In genomic region chr6:111552241-111552744, GRCh38 we compare ENCODE assay signal across 9 cellular contexts. TPM values are rescaled to one million over a fixed set of nuclear protein-coding genes. Genes with fewer than 3 reads are reported as not detected.
DNase-seq lines count a peak whose midpoint lies in the region; ATAC-seq, FAIRE-seq and TF ChIP-seq lines count a peak whose summit lies in the region.
"Had no signal": no experiment of that assay in that cellular context is flagged by ENCODE, and none has a peak within 500 bp of the region (broad histone marks: within the 10 kb centered on the region; RNA-seq: fewer than 3 reads in every experiment).

No MANE protein-coding gene starts in this region.

- POLR2A ChIA-PET in HepG2 (lab: Yijun Ruan, JAX): no interaction called here
- POLR2A ChIA-PET in naive thymus-derived CD8-positive, alpha-beta T cell (lab: Charles Lee): no interaction called here

- H3K4me3 Mint-ChIP-seq in naive thymus-derived CD8-positive, alpha-beta T cell: no peak overlapping the region
- H3K4me3 Mint-ChIP-seq in effector memory CD8-positive, alpha-beta T cell: no peak overlapping the region
- H3K4me3 Mint-ChIP-seq: memory B cell had no signal

- no peak overlapping the region for H3K27ac Mint-ChIP-seq in naive thymus-derived CD8-positive, alpha-beta T cell
- H3K27ac Mint-ChIP-seq in effector memory CD8-positive, alpha-beta T cell: peak overlapping the region in 1 of 2 donors; percentile 11
- H3K27ac Mint-ChIP-seq: memory B cell had no signal

- intact Hi-C loops in colonic mucosa (cut with DNase I) (no loop called here), HepG2 (cut with micrococcal nuclease; ENCODE audit: unreplicated experiment) (no loop called here)

- TF ChIP-seq POLR2A in HepG2 (IDR thresholded peaks at IDR 0.05; ENCODE audit: insufficient read depth in 1 of 2, low read depth in 2 of 2, low read length in 2 of 2): no peak

- no peak for TF ChIP-seq CTCF in DND-41 (IDR thresholded peaks at IDR 0.05; ENCODE audit: borderline replicate concordance, extremely low read depth, low read length, poor library complexity, severe bottlenecking)
- no peak for TF ChIP-seq CTCF in colonic mucosa (IDR thresholded peaks at IDR 0.05)
- no peak for TF ChIP-seq CTCF in HepG2 (CRISPR knock-in tag; IDR thresholded peaks at IDR 0.05)

- H2AFZ ChIP-seq in DND-41 (ENCODE audit: low read depth, low read length) (no peak overlapping the region), HepG2 (ENCODE audit: low read length) (no peak overlapping the region)

- H3K4me3 ChIP-seq in DND-41 (ENCODE audit: low read depth in 1 of 2, low read length in 2 of 2): no peak overlapping the region
- H3K4me3 ChIP-seq in colonic mucosa: no peak overlapping the region
- H3K4me3 ChIP-seq in HepG2 (replicated peaks in 1 of 3; ENCODE audit: insufficient read depth in 1 of 3, low read depth in 2 of 3, low read length in 3 of 3): no peak overlapping the region
- H3K4me3 ChIP-seq in thymus (ENCODE audit: low read length): no peak overlapping the region

- ATAC-seq in DND-41 (ENCODE audit: insufficient read depth, low read depth) (peak; percentile 38; the same call in 2 of the 3 replicates), HepG2 (peak; percentile 79), GM18511 (IDR thresholded peaks at IDR 0.05; ENCODE audit: unreplicated experiment) (no peak)
- ATAC-seq in naive thymus-derived CD8-positive, alpha-beta T cell: no peak
- no peak for ATAC-seq in effector memory CD8-positive, alpha-beta T cell (replicated peaks)

- 83% methylated on average over 11 of the region's 11 CpGs for WGBS in HepG2 (ENCODE audit: low lambda C conversion rate)
- 66% methylated on average over 11 of the region's 11 CpGs for WGBS in thymus

- peaks cover 0 to 8% (median 7%) of the 10 kb centered on the region in 3 donors for H3K36me3 Mint-ChIP-seq in naive thymus-derived CD8-positive, alpha-beta T cell
- H3K36me3 Mint-ChIP-seq in effector memory CD8-positive, alpha-beta T cell (ENCODE audit: insufficient read depth): peaks cover 3% of the 10 kb centered on the region

- CTCF ChIA-PET in HepG2 (lab: Yijun Ruan, JAX; ENCODE audit: low intra/inter-chr PET ratio, low total read pairs): no interaction called here

- 0 out of 2 replicates have a peak, but pooled peaks cover 5% of the 10 kb centered on the region for H4K20me1 ChIP-seq in DND-41 (ENCODE audit: insufficient read depth, low read length)
- H4K20me1 ChIP-seq in HepG2 (ENCODE audit: insufficient read depth, low read length): no peaks in the 10 kb centered on the region; the same call in 1 of the 2 replicates

- H3K4me1 ChIP-seq in DND-41 (ENCODE audit: insufficient read depth, low read length) (peaks cover 46% of the 10 kb centered on the region), colonic mucosa (peaks cover 9% of the 10 kb centered on the region), HepG2 (ENCODE audit: insufficient read depth, low read length) (peaks cover 16% of the 10 kb centered on the region), thymus (ENCODE audit: control insufficient read depth, insufficient read depth, low read length) (peaks cover 20% of the 10 kb centered on the region)

- H3K27me3 ChIP-seq in DND-41 (ENCODE audit: insufficient read depth, low read length, poor library complexity): no peaks in the 10 kb centered on the region
- no peaks in the 10 kb centered on the region for H3K27me3 ChIP-seq in colonic mucosa
- no peaks in the 10 kb centered on the region for H3K27me3 ChIP-seq in HepG2 (ENCODE audit: control insufficient read depth in 1 of 2, insufficient read depth in 2 of 2, low read length in 2 of 2)
- H3K27me3 ChIP-seq in thymus (ENCODE audit: control insufficient read depth, insufficient read depth): no peaks in the 10 kb centered on the region

- no TSS peak for BruUV-seq in HepG2 (replicated peaks; lab: Mats Ljungman, UMichigan)

- TF ChIP-seq EP300 in HepG2 (IDR thresholded peaks at IDR 0.05; ENCODE audit: low read depth in 2 of 2, low read length in 2 of 2): no peak
- TF ChIP-seq EP300 in HepG2 (CRISPR knock-in tag; IDR thresholded peaks at IDR 0.05; ENCODE audit: borderline replicate concordance): no peak

- H3K27me3 Mint-ChIP-seq in naive thymus-derived CD8-positive, alpha-beta T cell: no peaks in the 10 kb centered on the region
- H3K27me3 Mint-ChIP-seq in effector memory CD8-positive, alpha-beta T cell: no peaks in the 10 kb centered on the region
- H3K27me3 Mint-ChIP-seq: memory B cell had no signal

- H3K9ac ChIP-seq in DND-41 (ENCODE audit: low read depth, low read length) (no peak overlapping the region), colonic mucosa (ENCODE audit: low read depth in 2 of 2, low read length in 2 of 2) (peak overlapping the region in 1 of 2 donors; percentile 41), HepG2 (ENCODE audit: insufficient read depth, low read depth, low read length) (no peak overlapping the region)

- H3K9me3 ChIP-seq in DND-41 (ENCODE audit: insufficient read depth, low read length, severe bottlenecking) (no peaks in the 10 kb centered on the region), colonic mucosa (no peaks in the 10 kb centered on the region), HepG2 (ENCODE audit: low read length) (no peaks in the 10 kb centered on the region), thymus (ENCODE audit: control insufficient read depth) (no peaks in the 10 kb centered on the region)

- H3K79me2 ChIP-seq in DND-41 (ENCODE audit: insufficient read depth, low read length) (peaks cover 92% of the 10 kb centered on the region), HepG2 (ENCODE audit: insufficient read depth, low read length) (no peaks in the 10 kb centered on the region)

- FAIRE-seq in HepG2 (lab: Jason Lieb, UNC): peak; percentile 12

- H3K36me3 ChIP-seq in DND-41 (ENCODE audit: insufficient read depth, low read length): peaks cover 8% of the 10 kb centered on the region
- no peaks in the 10 kb centered on the region for H3K36me3 ChIP-seq in colonic mucosa
- no peaks in the 10 kb centered on the region; a peak in 1 of 5 replicates for H3K36me3 ChIP-seq in HepG2 (replicated peaks in 1 of 2; ENCODE audit: control insufficient read depth in 1 of 2, insufficient read depth in 2 of 2, low read length in 2 of 2)
- peaks cover 3% of the 10 kb centered on the region for H3K36me3 ChIP-seq in thymus (ENCODE audit: control insufficient read depth, insufficient read depth)

- DNase-seq in DND-41: no peak
- DNase-seq in NCI-H2196 (lab: John Stamatoyannopoulos, UW; ENCODE audit: unreplicated experiment): peak; percentile 93
- DNase-seq in colonic mucosa: peak; percentile 60
- no peak for DNase-seq in HepG2 (ENCODE audit: low spot score)
- no peak for DNase-seq in naive thymus-derived CD8-positive, alpha-beta T cell
- DNase-seq in effector memory CD8-positive, alpha-beta T cell: no peak

- peak overlapping the region; percentile 44 for H3K27ac ChIP-seq in DND-41 (ENCODE audit: low read length)
- peak overlapping the region; percentile 27 for H3K27ac ChIP-seq in colonic mucosa
- no peak overlapping the region for H3K27ac ChIP-seq in HepG2 (ENCODE audit: extremely low read length, insufficient read depth, low read length)
- peak overlapping the region; percentile 19 for H3K27ac ChIP-seq in thymus (ENCODE audit: low read depth)

- peaks cover 0 to 10% (median under 1%) of the 10 kb centered on the region in 4 donors for H3K4me1 Mint-ChIP-seq in naive thymus-derived CD8-positive, alpha-beta T cell
- H3K4me1 Mint-ChIP-seq in effector memory CD8-positive, alpha-beta T cell (ENCODE audit: low read depth in 2 of 2): peaks cover 0 to 6% of the 10 kb centered on the region in 2 donors

- TF ChIP-seq RAD21 in HepG2 (CRISPR knock-in tag; IDR thresholded peaks at IDR 0.05): no peak

- in situ Hi-C loops in HepG2 (cut with HindIII; ENCODE audit: extremely low pct_ligation_motif_present, low pct_unique_long_range_greater_than_20kb): no loop called here

- H3K4me2 ChIP-seq in DND-41 (ENCODE audit: insufficient read depth, low read length) (no peak overlapping the region), HepG2 (ENCODE audit: low read depth, low read length) (peak overlapping the region; percentile 39)

- no peaks in the 10 kb centered on the region for H3K9me3 Mint-ChIP-seq in naive thymus-derived CD8-positive, alpha-beta T cell
- H3K9me3 Mint-ChIP-seq in effector memory CD8-positive, alpha-beta T cell: no peaks in the 10 kb centered on the region
- H3K9me3 Mint-ChIP-seq: memory B cell had no signal

TF ChIP-seq in HepG2, 621 proteins besides CTCF, POLR2A, EP300 and RAD21 (continues in another document):
- no peak for TF ChIP-seq ZNF24 (IDR thresholded peaks at IDR 0.05)
- TF ChIP-seq ZNF616 (CRISPR knock-in tag; IDR thresholded peaks at IDR 0.05; ENCODE audit: low read depth): no peak
- 0 out of 4 replicates have a peak, but pooled peaks of 1 of the 2 experiments have one; percentile 1 for TF ChIP-seq MAFK (conservative IDR thresholded peaks at IDR 0.05 in 1 of 2, IDR thresholded peaks at IDR 0.05 in 1 of 2; ENCODE audit: low read length in 2 of 2)
- no peak for TF ChIP-seq MAF1 (CRISPR knock-in tag; IDR thresholded peaks at IDR 0.05; ENCODE audit: borderline replicate concordance)
- TF ChIP-seq KMT2B (CRISPR knock-in tag; IDR thresholded peaks at IDR 0.05): no peak

RNA-seq across cellular contexts. Expression of gene TRAF3IP2, which starts 53.4 kb away (rescaled TPM):
- total RNA-seq in colonic mucosa (10 to 100 TPM; 62.0 to 66.6 TPM), HepG2 (2016; rRNA removed; fragmentation: Illumina TruSeq; extraction: Trizol) (7.2 and 8.1 TPM in 2 replicates)
- total RNA-seq in HepG2 (2016; cell fraction: cytosol; rRNA removed; fragmentation: Illumina TruSeq; extraction: Trizol; ENCODE audit: low read depth): 3.0 and 3.4 TPM in 2 replicates
- 6.7 and 7.7 TPM in 2 replicates for total RNA-seq in HepG2 (2016; cell fraction: insoluble cytoplasmic fraction; rRNA removed; fragmentation: Illumina TruSeq; extraction: Trizol)
- total RNA-seq in HepG2 (2016; cell fraction: membrane; rRNA removed; fragmentation: Illumina TruSeq; extraction: Trizol): 8.2 and 8.7 TPM in 2 replicates
- total RNA-seq in HepG2 (2016; cell fraction: nucleus; rRNA removed; fragmentation: Illumina TruSeq; extraction: Trizol): 4.9 and 7.7 TPM in 2 replicates
- polyA plus RNA-seq in HepG2 (2011; rRNA removed) (6.7 and 9.0 TPM in 2 replicates), thymus (38.9 TPM)
- polyA plus RNA-seq in HepG2 (2011; cell fraction: cytosol; rRNA removed): 6.2 and 8.5 TPM in 2 replicates
- 3.9 and 4.2 TPM in 2 replicates for polyA plus RNA-seq in HepG2 (2011; cell fraction: nucleus; rRNA removed)
- 7.5 and 14.6 TPM in 2 replicates for polyA plus RNA-seq in HepG2 (2012)
- polyA plus RNA-seq in HepG2 (2016; cell fraction: cytosol; fragmentation: Illumina TruSeq; extraction: Trizol; ENCODE audit: low read depth): 2.9 and 3.1 TPM in 2 replicates
- polyA plus RNA-seq in HepG2 (2016; cell fraction: insoluble cytoplasmic fraction; fragmentation: Illumina TruSeq; extraction: Trizol; ENCODE audit: low read depth): 7.0 and 10.0 TPM in 2 replicates
- 5.9 and 7.5 TPM in 2 replicates for polyA plus RNA-seq in HepG2 (2016; cell fraction: membrane; fragmentation: Illumina TruSeq; extraction: Trizol; ENCODE audit: low read depth)
- 4.2 and 6.1 TPM in 2 replicates for polyA plus RNA-seq in HepG2 (2016; cell fraction: nucleus; fragmentation: Illumina TruSeq; extraction: Trizol; ENCODE audit: insufficient read depth, low read depth)
- polyA minus RNA-seq in HepG2 (2011; rRNA and poly(A)+ RNA removed; ENCODE audit: low replicate concordance): 22.7 and 33.3 TPM in 2 replicates
- polyA minus RNA-seq in HepG2 (2011; cell fraction: cytosol; rRNA and poly(A)+ RNA removed): 5.7 and 6.9 TPM in 2 replicates
- polyA minus RNA-seq in HepG2 (2011; cell fraction: nucleus; rRNA and poly(A)+ RNA removed): 5.8 TPM in 2 replicates
- total RNA-seq in naive thymus-derived CD8-positive, alpha-beta T cell: 10 to 100 TPM; 16.4 to 17.1 TPM
- 10 to 100 TPM in 2 of 3 donors, 1 to 10 TPM in 1; 9.4 to 20.1 (median 17.0) TPM for polyA plus RNA-seq in naive thymus-derived CD8-positive, alpha-beta T cell

Comparison
In these comparisons a context has a peak if more than half of its experiments do, and no peak if none do; other contexts are left out.
1. ATAC-seq: peak in DND-41 (single experiment) and HepG2 (single experiment); none in GM18511 (single experiment), naive thymus-derived CD8-positive, alpha-beta T cell (0 of 2) and effector memory CD8-positive, alpha-beta T cell (single experiment).
2. DNase-seq: peak in NCI-H2196 (single experiment) and colonic mucosa (single experiment); none in DND-41 (single experiment), HepG2 (single experiment), naive thymus-derived CD8-positive, alpha-beta T cell (0 of 10) and effector memory CD8-positive, alpha-beta T cell (0 of 3).